In the genomic region with DNA sequence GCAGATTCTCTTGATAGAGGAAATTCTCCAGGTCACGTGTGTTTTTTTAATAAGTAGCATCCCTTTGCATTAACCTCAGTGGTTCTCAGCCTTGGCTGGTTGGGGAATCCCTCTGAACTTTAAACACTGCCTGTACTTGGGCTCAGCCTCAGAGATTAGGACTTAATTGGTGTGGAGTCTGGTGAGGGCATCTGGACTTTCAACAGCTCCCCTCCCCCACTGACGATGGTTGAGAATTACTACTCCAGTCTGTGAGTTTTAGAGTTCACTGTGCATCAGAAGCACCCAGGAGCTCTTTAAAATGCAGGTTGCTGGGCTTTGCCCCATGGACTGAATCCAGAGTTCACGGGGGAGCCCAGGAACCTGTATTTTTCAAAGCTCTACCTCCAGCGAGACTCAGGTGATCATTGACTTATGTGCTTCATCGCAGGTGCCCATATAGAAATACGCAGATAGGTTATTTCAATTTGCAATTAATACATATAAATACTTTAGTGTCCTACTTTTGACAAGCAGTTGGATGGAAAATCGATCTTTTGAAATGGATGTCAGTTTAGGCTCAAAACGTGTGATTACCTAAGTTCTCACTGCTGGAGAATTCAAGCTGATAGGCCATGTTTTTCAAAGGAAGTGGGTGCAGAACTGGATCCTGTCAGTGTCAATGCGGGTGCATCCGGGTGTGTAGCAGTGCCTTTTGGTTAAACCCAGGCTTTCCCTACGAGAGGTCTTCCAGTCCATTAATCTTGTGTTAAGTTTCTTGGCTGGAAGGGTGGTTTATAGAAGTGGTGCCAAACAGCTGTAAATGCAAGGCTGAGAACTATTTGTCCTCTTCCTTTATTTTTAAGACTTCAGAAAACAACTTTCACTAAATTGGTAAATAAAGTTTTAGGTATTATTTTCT, we compare ENCODE assay signal across 1 cellular context.
TF ChIP-seq lines count a peak whose summit lies in the region.

No MANE protein-coding gene starts in this region.

TF ChIP-seq in WTC11, 78 proteins besides CTCF, POLR2A, EP300 and RAD21:
- TF ChIP-seq, protein P1, sequence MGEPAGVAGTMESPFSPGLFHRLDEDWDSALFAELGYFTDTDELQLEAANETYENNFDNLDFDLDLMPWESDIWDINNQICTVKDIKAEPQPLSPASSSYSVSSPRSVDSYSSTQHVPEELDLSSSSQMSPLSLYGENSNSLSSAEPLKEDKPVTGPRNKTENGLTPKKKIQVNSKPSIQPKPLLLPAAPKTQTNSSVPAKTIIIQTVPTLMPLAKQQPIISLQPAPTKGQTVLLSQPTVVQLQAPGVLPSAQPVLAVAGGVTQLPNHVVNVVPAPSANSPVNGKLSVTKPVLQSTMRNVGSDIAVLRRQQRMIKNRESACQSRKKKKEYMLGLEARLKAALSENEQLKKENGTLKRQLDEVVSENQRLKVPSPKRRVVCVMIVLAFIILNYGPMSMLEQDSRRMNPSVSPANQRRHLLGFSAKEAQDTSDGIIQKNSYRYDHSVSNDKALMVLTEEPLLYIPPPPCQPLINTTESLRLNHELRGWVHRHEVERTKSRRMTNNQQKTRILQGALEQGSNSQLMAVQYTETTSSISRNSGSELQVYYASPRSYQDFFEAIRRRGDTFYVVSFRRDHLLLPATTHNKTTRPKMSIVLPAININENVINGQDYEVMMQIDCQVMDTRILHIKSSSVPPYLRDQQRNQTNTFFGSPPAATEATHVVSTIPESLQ (CRISPR knock-in tag; IDR thresholded peaks at IDR 0.05) = no peak
- no peak for TF ChIP-seq RORB (CRISPR knock-in tag; IDR thresholded peaks at IDR 0.05)
- TF ChIP-seq, protein P2, sequence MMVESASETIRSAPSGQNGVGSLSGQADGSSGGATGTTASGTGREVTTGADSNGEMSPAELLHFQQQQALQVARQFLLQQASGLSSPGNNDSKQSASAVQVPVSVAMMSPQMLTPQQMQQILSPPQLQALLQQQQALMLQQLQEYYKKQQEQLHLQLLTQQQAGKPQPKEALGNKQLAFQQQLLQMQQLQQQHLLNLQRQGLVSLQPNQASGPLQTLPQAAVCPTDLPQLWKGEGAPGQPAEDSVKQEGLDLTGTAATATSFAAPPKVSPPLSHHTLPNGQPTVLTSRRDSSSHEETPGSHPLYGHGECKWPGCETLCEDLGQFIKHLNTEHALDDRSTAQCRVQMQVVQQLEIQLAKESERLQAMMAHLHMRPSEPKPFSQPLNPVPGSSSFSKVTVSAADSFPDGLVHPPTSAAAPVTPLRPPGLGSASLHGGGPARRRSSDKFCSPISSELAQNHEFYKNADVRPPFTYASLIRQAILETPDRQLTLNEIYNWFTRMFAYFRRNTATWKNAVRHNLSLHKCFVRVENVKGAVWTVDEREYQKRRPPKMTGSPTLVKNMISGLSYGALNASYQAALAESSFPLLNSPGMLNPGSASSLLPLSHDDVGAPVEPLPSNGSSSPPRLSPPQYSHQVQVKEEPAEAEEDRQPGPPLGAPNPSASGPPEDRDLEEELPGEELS (CRISPR knock-in tag; IDR thresholded peaks at IDR 0.05) = no peak
- TF ChIP-seq, protein P3, sequence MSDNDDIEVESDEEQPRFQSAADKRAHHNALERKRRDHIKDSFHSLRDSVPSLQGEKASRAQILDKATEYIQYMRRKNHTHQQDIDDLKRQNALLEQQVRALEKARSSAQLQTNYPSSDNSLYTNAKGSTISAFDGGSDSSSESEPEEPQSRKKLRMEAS (CRISPR knock-in tag; IDR thresholded peaks at IDR 0.05) = no peak
- TF ChIP-seq MYBL2 (CRISPR knock-in tag; IDR thresholded peaks at IDR 0.05) = no peak
- TF ChIP-seq NR3C1 (CRISPR knock-in tag; conservative IDR thresholded peaks at IDR 0.05; ENCODE audit: low read depth) = no peak
- no peak for TF ChIP-seq HMGA2 (CRISPR knock-in tag; IDR thresholded peaks at IDR 0.05)
